ENCODE assay signal across 1 cellular context in the genomic region with DNA sequence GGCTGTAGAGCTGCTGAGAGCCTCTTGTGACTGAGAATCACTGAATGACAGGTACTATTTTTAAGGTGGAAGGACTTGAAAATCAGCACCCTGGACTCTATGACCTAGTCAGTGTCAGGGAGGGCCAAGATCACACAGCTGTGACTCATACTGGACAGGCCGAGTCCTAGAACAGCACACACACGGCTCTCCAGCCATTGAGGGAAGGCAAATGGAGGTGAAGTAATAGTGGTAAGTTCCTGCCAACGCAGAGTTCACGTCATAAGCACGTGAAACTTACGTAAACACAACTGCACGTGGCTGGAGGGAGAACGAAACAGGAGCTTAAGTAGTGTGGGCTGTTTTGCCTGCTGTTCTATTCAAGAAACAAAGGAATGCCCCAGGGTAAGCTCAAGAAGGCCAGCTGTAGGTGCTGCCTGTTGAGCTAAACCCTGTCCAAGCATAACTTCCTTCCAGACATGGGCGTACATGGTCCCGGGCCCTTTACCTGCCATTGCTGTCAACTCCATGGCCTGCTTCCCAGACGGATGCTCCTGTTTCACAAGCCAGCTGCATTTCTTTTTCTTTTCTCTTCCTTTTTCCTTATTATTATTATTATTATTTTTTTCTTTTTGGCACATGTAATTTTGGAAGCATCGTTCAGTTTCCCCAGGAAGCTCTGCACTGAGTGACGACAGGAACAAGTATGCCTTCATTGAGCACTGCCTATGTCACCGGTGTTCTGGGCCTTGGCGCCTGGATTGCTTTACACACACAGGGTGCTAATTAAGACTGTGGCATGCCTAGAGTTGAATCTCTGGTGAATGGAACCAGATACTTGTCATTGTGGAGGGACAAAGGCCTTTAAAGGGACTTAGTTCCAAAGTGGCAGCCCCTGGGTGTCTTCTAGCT.
A peak's percentile ranks its signal among the peaks of the same experiment; 100 is the strongest.
TF ChIP-seq lines count a peak whose summit lies in the region.

No MANE protein-coding gene starts in this region.

TF ChIP-seq in K562, 482 proteins besides CTCF, POLR2A, EP300 and RAD21 (continued from another document and continues in another):
- TF ChIP-seq, protein P1, sequence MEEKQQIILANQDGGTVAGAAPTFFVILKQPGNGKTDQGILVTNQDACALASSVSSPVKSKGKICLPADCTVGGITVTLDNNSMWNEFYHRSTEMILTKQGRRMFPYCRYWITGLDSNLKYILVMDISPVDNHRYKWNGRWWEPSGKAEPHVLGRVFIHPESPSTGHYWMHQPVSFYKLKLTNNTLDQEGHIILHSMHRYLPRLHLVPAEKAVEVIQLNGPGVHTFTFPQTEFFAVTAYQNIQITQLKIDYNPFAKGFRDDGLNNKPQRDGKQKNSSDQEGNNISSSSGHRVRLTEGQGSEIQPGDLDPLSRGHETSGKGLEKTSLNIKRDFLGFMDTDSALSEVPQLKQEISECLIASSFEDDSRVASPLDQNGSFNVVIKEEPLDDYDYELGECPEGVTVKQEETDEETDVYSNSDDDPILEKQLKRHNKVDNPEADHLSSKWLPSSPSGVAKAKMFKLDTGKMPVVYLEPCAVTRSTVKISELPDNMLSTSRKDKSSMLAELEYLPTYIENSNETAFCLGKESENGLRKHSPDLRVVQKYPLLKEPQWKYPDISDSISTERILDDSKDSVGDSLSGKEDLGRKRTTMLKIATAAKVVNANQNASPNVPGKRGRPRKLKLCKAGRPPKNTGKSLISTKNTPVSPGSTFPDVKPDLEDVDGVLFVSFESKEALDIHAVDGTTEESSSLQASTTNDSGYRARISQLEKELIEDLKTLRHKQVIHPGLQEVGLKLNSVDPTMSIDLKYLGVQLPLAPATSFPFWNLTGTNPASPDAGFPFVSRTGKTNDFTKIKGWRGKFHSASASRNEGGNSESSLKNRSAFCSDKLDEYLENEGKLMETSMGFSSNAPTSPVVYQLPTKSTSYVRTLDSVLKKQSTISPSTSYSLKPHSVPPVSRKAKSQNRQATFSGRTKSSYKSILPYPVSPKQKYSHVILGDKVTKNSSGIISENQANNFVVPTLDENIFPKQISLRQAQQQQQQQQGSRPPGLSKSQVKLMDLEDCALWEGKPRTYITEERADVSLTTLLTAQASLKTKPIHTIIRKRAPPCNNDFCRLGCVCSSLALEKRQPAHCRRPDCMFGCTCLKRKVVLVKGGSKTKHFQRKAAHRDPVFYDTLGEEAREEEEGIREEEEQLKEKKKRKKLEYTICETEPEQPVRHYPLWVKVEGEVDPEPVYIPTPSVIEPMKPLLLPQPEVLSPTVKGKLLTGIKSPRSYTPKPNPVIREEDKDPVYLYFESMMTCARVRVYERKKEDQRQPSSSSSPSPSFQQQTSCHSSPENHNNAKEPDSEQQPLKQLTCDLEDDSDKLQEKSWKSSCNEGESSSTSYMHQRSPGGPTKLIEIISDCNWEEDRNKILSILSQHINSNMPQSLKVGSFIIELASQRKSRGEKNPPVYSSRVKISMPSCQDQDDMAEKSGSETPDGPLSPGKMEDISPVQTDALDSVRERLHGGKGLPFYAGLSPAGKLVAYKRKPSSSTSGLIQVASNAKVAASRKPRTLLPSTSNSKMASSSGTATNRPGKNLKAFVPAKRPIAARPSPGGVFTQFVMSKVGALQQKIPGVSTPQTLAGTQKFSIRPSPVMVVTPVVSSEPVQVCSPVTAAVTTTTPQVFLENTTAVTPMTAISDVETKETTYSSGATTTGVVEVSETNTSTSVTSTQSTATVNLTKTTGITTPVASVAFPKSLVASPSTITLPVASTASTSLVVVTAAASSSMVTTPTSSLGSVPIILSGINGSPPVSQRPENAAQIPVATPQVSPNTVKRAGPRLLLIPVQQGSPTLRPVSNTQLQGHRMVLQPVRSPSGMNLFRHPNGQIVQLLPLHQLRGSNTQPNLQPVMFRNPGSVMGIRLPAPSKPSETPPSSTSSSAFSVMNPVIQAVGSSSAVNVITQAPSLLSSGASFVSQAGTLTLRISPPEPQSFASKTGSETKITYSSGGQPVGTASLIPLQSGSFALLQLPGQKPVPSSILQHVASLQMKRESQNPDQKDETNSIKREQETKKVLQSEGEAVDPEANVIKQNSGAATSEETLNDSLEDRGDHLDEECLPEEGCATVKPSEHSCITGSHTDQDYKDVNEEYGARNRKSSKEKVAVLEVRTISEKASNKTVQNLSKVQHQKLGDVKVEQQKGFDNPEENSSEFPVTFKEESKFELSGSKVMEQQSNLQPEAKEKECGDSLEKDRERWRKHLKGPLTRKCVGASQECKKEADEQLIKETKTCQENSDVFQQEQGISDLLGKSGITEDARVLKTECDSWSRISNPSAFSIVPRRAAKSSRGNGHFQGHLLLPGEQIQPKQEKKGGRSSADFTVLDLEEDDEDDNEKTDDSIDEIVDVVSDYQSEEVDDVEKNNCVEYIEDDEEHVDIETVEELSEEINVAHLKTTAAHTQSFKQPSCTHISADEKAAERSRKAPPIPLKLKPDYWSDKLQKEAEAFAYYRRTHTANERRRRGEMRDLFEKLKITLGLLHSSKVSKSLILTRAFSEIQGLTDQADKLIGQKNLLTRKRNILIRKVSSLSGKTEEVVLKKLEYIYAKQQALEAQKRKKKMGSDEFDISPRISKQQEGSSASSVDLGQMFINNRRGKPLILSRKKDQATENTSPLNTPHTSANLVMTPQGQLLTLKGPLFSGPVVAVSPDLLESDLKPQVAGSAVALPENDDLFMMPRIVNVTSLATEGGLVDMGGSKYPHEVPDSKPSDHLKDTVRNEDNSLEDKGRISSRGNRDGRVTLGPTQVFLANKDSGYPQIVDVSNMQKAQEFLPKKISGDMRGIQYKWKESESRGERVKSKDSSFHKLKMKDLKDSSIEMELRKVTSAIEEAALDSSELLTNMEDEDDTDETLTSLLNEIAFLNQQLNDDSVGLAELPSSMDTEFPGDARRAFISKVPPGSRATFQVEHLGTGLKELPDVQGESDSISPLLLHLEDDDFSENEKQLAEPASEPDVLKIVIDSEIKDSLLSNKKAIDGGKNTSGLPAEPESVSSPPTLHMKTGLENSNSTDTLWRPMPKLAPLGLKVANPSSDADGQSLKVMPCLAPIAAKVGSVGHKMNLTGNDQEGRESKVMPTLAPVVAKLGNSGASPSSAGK (IDR thresholded peaks at IDR 0.05): peak; percentile 95
- TF ChIP-seq, protein P2, sequence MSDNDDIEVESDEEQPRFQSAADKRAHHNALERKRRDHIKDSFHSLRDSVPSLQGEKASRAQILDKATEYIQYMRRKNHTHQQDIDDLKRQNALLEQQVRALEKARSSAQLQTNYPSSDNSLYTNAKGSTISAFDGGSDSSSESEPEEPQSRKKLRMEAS (CRISPR knock-in tag; IDR thresholded peaks at IDR 0.05): peak; percentile 93
- TF ChIP-seq KLF10 (CRISPR knock-in tag; IDR thresholded peaks at IDR 0.05) (no peak), ZNF24 (IDR thresholded peaks at IDR 0.05) (peak; percentile 51; the same call in 1 of the 2 replicates), JUN (IDR thresholded peaks at IDR 0.05; ENCODE audit: borderline replicate concordance, low read depth, low read length) (peak; percentile 85), JUN (CRISPR knock-in tag; IDR thresholded peaks at IDR 0.05; ENCODE audit: borderline replicate concordance) (no peak), HMG20B (CRISPR knock-in tag; IDR thresholded peaks at IDR 0.05) (no peak), SRSF9 (IDR thresholded peaks at IDR 0.05; ENCODE audit: borderline replicate concordance, low read depth, low read length) (no peak), ZEB2 (IDR thresholded peaks at IDR 0.05) (0 out of 2 replicates have a peak, but pooled peaks have one; percentile 26), TBP (optimal IDR thresholded peaks at IDR 0.05; ENCODE audit: low read depth, low read length) (no peak), CAMTA2 (CRISPR knock-in tag; conservative IDR thresholded peaks at IDR 0.05) (no peak), ETV5 (CRISPR knock-in tag; IDR thresholded peaks at IDR 0.05; ENCODE audit: low read depth) (no peak), MAZ (CRISPR knock-in tag; conservative IDR thresholded peaks at IDR 0.05 in 1 of 2, IDR thresholded peaks at IDR 0.05 in 1 of 2) (peak; percentile 41 to 68; a peak in 3 of 4 replicates), BHLHE40 (IDR thresholded peaks at IDR 0.05; ENCODE audit: low read length) (peak; percentile 98), SMARCA4 (IDR thresholded peaks at IDR 0.05) (peak; percentile 48; the same call in 1 of the 2 replicates), DNMT1 (IDR thresholded peaks at IDR 0.05) (no peak), TEAD1 (CRISPR knock-in tag; IDR thresholded peaks at IDR 0.05) (peak in 1 of 2 experiments; percentile 64; a peak in 2 of 4 replicates), ZNF384 (IDR thresholded peaks at IDR 0.05; ENCODE audit: low read depth, low read length) (no peak), CSDE1 (IDR thresholded peaks at IDR 0.05) (peak in 1 of 2 experiments; percentile 62; a peak in 1 of 4 replicates), GTF2E2 (tag; IDR thresholded peaks at IDR 0.05) (peak; percentile 57; the same call in 1 of the 2 replicates), ZNF584 (CRISPR knock-in tag; IDR thresholded peaks at IDR 0.05; ENCODE audit: low read depth) (peak; percentile 81; the same call in 1 of the 2 replicates), ZFX (CRISPR knock-in tag; IDR thresholded peaks at IDR 0.05) (peak; percentile 70), ILF3 (IDR thresholded peaks at IDR 0.05; ENCODE audit: borderline replicate concordance) (no peak), CREB1 (IDR thresholded peaks at IDR 0.05) (peak; percentile 93), CREB1 (CRISPR knock-in tag; IDR thresholded peaks at IDR 0.05) (peak; percentile 92), NFXL1 (CRISPR knock-in tag; IDR thresholded peaks at IDR 0.05) (peak; percentile 48; the same call in 1 of the 2 replicates), ZNF133 (CRISPR knock-in tag; IDR thresholded peaks at IDR 0.05) (no peak), MCM2 (IDR thresholded peaks at IDR 0.05; ENCODE audit: low read depth) (no peak), MAFK (IDR thresholded peaks at IDR 0.05; ENCODE audit: low read length) (no peak), MECOM (CRISPR knock-in tag; IDR thresholded peaks at IDR 0.05) (0 out of 2 replicates have a peak, but pooled peaks have one; percentile 35), HEY1 (CRISPR knock-in tag; IDR thresholded peaks at IDR 0.05; ENCODE audit: borderline replicate concordance) (no peak)
- TF ChIP-seq, protein P3, sequence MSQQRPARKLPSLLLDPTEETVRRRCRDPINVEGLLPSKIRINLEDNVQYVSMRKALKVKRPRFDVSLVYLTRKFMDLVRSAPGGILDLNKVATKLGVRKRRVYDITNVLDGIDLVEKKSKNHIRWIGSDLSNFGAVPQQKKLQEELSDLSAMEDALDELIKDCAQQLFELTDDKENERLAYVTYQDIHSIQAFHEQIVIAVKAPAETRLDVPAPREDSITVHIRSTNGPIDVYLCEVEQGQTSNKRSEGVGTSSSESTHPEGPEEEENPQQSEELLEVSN (IDR thresholded peaks at IDR 0.05; ENCODE audit: borderline replicate concordance in 1 of 2, extremely low read depth in 1 of 2, insufficient read depth in 1 of 2, insufficient read length in 1 of 2, low read depth in 1 of 2, low read length in 1 of 2, poor library complexity in 1 of 2, severe bottlenecking in 1 of 2): peak; percentile 59 to 80
- TF ChIP-seq, protein P4, sequence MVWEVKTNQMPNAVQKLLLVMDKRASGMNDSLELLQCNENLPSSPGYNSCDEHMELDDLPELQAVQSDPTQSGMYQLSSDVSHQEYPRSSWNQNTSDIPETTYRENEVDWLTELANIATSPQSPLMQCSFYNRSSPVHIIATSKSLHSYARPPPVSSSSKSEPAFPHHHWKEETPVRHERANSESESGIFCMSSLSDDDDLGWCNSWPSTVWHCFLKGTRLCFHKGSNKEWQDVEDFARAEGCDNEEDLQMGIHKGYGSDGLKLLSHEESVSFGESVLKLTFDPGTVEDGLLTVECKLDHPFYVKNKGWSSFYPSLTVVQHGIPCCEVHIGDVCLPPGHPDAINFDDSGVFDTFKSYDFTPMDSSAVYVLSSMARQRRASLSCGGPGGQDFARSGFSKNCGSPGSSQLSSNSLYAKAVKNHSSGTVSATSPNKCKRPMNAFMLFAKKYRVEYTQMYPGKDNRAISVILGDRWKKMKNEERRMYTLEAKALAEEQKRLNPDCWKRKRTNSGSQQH (CRISPR knock-in tag; IDR thresholded peaks at IDR 0.05): no peak
- TF ChIP-seq, protein P5, sequence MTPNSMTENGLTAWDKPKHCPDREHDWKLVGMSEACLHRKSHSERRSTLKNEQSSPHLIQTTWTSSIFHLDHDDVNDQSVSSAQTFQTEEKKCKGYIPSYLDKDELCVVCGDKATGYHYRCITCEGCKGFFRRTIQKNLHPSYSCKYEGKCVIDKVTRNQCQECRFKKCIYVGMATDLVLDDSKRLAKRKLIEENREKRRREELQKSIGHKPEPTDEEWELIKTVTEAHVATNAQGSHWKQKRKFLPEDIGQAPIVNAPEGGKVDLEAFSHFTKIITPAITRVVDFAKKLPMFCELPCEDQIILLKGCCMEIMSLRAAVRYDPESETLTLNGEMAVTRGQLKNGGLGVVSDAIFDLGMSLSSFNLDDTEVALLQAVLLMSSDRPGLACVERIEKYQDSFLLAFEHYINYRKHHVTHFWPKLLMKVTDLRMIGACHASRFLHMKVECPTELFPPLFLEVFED (CRISPR knock-in tag; conservative IDR thresholded peaks at IDR 0.05): 0 out of 2 replicates have a peak, but pooled peaks have one; percentile 55
- TF ChIP-seq, protein P6, sequence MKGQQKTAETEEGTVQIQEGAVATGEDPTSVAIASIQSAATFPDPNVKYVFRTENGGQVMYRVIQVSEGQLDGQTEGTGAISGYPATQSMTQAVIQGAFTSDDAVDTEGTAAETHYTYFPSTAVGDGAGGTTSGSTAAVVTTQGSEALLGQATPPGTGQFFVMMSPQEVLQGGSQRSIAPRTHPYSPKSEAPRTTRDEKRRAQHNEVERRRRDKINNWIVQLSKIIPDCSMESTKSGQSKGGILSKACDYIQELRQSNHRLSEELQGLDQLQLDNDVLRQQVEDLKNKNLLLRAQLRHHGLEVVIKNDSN (CRISPR knock-in tag; IDR thresholded peaks at IDR 0.05): peak; percentile 70
- TF ChIP-seq, protein P7, sequence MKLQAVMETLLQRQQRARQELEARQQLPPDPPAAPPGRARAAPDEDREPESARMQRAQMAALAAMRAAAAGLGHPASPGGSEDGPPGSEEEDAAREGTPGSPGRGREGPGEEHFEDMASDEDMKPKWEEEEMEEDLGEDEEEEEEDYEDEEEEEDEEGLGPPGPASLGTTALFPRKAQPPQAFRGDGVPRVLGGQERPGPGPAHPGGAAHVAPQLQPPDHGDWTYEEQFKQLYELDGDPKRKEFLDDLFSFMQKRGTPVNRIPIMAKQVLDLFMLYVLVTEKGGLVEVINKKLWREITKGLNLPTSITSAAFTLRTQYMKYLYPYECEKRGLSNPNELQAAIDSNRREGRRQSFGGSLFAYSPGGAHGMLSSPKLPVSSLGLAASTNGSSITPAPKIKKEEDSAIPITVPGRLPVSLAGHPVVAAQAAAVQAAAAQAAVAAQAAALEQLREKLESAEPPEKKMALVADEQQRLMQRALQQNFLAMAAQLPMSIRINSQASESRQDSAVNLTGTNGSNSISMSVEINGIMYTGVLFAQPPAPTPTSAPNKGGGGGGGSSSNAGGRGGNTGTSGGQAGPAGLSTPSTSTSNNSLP (IDR thresholded peaks at IDR 0.05; ENCODE audit: borderline replicate concordance, low read depth, low read length): no peak
- TF ChIP-seq, protein P8, sequence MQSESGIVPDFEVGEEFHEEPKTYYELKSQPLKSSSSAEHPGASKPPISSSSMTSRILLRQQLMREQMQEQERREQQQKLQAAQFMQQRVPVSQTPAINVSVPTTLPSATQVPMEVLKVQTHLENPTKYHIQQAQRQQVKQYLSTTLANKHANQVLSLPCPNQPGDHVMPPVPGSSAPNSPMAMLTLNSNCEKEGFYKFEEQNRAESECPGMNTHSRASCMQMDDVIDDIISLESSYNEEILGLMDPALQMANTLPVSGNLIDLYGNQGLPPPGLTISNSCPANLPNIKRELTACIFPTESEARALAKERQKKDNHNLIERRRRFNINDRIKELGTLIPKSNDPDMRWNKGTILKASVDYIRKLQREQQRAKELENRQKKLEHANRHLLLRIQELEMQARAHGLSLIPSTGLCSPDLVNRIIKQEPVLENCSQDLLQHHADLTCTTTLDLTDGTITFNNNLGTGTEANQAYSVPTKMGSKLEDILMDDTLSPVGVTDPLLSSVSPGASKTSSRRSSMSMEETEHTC (IDR thresholded peaks at IDR 0.05): peak; percentile 48; the same call in 1 of the 2 replicates
